13 cellular contexts compared by ENCODE assay signal in the genomic region with DNA sequence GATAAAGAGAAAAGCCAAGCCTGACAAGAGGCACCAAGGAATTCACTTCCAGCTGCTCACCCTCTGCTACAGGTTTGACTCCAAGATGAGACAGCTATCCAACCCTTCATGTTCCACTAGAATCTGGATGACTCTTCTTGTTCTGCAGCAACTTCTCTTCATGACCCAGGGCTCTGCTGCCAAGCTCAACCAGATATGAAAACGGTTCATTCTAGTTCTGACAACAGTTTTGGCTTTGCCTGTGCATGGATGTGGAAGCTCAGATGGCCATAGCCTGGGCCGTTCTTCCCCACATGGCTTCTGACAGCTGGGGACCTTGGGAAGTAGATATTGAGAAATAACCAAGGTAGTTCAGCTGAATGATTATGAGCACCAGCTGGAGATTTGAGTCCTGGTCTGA. TPM values are rescaled to one million over a fixed set of nuclear protein-coding genes. Genes with fewer than 3 reads are reported as not detected.
A peak's percentile ranks its signal among the peaks of the same experiment; 100 is the strongest.
DNase-seq lines count a peak whose midpoint lies in the region; TF ChIP-seq lines count a peak whose summit lies in the region.
"Had no signal": no experiment of that assay in that cellular context is flagged by ENCODE, and none has a peak within 500 bp of the region (broad histone marks: within the 10 kb centered on the region; RNA-seq: fewer than 3 reads in every experiment).

No MANE protein-coding gene starts in this region.

- H3K9me3 Mint-ChIP-seq in activated naive CD4-positive, alpha-beta T cell treated with anti-CD3 and anti-CD28 coated beads, Interleukin-2, amount 50 U/mL, for 24 hours = no peaks in the 10 kb centered on the region

- H3K4me1 Mint-ChIP-seq in activated naive CD4-positive, alpha-beta T cell treated with anti-CD3 and anti-CD28 coated beads, Interleukin-2, amount 50 U/mL, for 24 hours = peaks cover 56% of the 10 kb centered on the region

- TF ChIP-seq CTCF in transverse colon (IDR thresholded peaks at IDR 0.05) = no peak

- H3K9me3 ChIP-seq in muscle layer of duodenum (ENCODE audit: control insufficient read depth in 1 of 2, low read length in 2 of 2) (no peaks in the 10 kb centered on the region), transverse colon (no peaks in the 10 kb centered on the region), MG63 (no peaks in the 10 kb centered on the region)

- H3K27me3 ChIP-seq in muscle layer of duodenum (ENCODE audit: low read depth, low read length) = no peaks in the 10 kb centered on the region
- H3K27me3 ChIP-seq in transverse colon = no peaks in the 10 kb centered on the region
- no peaks in the 10 kb centered on the region for H3K27me3 ChIP-seq in MG63
- H3K27me3 ChIP-seq: cardiac muscle cell had no signal

- H3K36me3 ChIP-seq in muscle layer of duodenum (ENCODE audit: control insufficient read depth in 1 of 2, insufficient read depth in 2 of 2, low read length in 2 of 2) = peaks cover 39 to 41% of the 10 kb centered on the region in 2 donors
- H3K36me3 ChIP-seq in transverse colon = peaks cover 0 to 26% (median 8%) of the 10 kb centered on the region in 4 donors
- H3K36me3 ChIP-seq in MG63 = peaks cover 77% of the 10 kb centered on the region

- H3K36me3 Mint-ChIP-seq in activated naive CD4-positive, alpha-beta T cell treated with anti-CD3 and anti-CD28 coated beads, Interleukin-2, amount 50 U/mL, for 24 hours = peaks cover 9% of the 10 kb centered on the region

- in situ Hi-C loops in transverse colon (cut with MboI; ENCODE audit: low pct_ligation_motif_present in 1 of 4, low pct_unique_long_range_greater_than_20kb in 1 of 4, low sequenced_read_pairs in 3 of 4) = no loop called here

- no peaks in the 10 kb centered on the region for H3K27me3 Mint-ChIP-seq in activated naive CD4-positive, alpha-beta T cell treated with anti-CD3 and anti-CD28 coated beads, Interleukin-2, amount 50 U/mL, for 24 hours

- peak overlapping the region; percentile 97 for H3K27ac ChIP-seq in cingulate gyrus (ENCODE audit: low read depth, low read length)
- H3K27ac ChIP-seq in muscle layer of duodenum (ENCODE audit: low read length) = peak overlapping the region; percentile 41
- H3K27ac ChIP-seq in transverse colon = peak overlapping the region; percentile 70 to 82 (median 78)
- H3K27ac ChIP-seq: cardiac muscle cell had no signal

- H3K4me3 Mint-ChIP-seq in activated naive CD4-positive, alpha-beta T cell treated with anti-CD3 and anti-CD28 coated beads, Interleukin-2, amount 50 U/mL, for 24 hours = no peak overlapping the region

- WGBS in transverse colon (ENCODE audit: low coverage in 1 of 2), 2 donors = 50% methylated on average over 2 of the region's 2 CpGs; no CpG with 5 or more reads in 1 of the 2 donors

- peaks cover 33 to 49% of the 10 kb centered on the region in 2 donors for H3K4me1 ChIP-seq in muscle layer of duodenum (ENCODE audit: control insufficient read depth in 1 of 2, insufficient read depth in 2 of 2, low read length in 2 of 2)
- peaks cover 7 to 48% (median 36%) of the 10 kb centered on the region in 4 donors for H3K4me1 ChIP-seq in transverse colon

- no peak for TF ChIP-seq EP300 in transverse colon (IDR thresholded peaks at IDR 0.05; ENCODE audit: low read depth)

- H3K4me3 ChIP-seq in muscle layer of duodenum (ENCODE audit: low read depth in 1 of 2, low read length in 2 of 2) (no peak overlapping the region), transverse colon (no peak overlapping the region), MG63 (no peak overlapping the region)
- H3K4me3 ChIP-seq: cardiac muscle cell had no signal

- TF ChIP-seq POLR2A in transverse colon (IDR thresholded peaks at IDR 0.05) = no peak

- intact Hi-C loops in transverse colon (cut with DNase I; ENCODE audit: low total_unique reads) = no loop called here

- peak overlapping the region; percentile 17 for H3K27ac Mint-ChIP-seq in activated naive CD4-positive, alpha-beta T cell treated with anti-CD3 and anti-CD28 coated beads, Interleukin-2, amount 50 U/mL, for 24 hours

- no peak for DNase-seq in activated naive CD4-positive, alpha-beta T cell (lab: John Stamatoyannopoulos, UW)
- DNase-seq in transverse colon (no peak), mesenteric fat pad (ENCODE audit: low spot score) (no peak), MG63 (no peak), T-helper 9 cell (no peak)
- DNase-seq: activated CD8-positive, alpha-beta memory T cell treated with anti-CD3 and anti-CD28 coated beads, Interleukin-2, amount 50 U/mL, for 48 hours; DMS79 treated with DMSO at 0.1 percent for 48 hours; KBM-7; stimulated activated CD4-positive, alpha-beta T cell treated with anti-CD3 and anti-CD28 coated beads, Interleukin-4, amount 100 ng/mL, for 24 hours had no signal

RNA-seq across cellular contexts. Expression of gene PI4KB, which starts 13.7 kb away (rescaled TPM):
- total RNA-seq in transverse colon (10 to 100 TPM; 68.0 to 95.9 (median 79.8) TPM), mesenteric fat pad (84.4 TPM)
- 42.2 and 44.2 TPM in 2 replicates for total RNA-seq in MG63 (2014; rRNA removed; shearing (Covaris generic); ENCODE audit: low replicate concordance)

RNA-seq across cellular contexts. Expression of gene ZNF687, which starts 31.4 kb away (rescaled TPM):
- 10 to 100 TPM; 24.5 to 41.9 (median 31.5) TPM for total RNA-seq in transverse colon
- total RNA-seq in mesenteric fat pad = 16.2 TPM
- 14.9 and 22.9 TPM in 2 replicates for total RNA-seq in MG63 (2014; rRNA removed; shearing (Covaris generic); ENCODE audit: low replicate concordance)

RNA-seq across cellular contexts. Expression of gene RFX5, which starts 33.6 kb away (rescaled TPM):
- total RNA-seq in transverse colon = 10 to 100 TPM; 17.7 to 61.0 (median 35.4) TPM
- total RNA-seq in mesenteric fat pad = 29.2 TPM
- total RNA-seq in MG63 (2014; rRNA removed; shearing (Covaris generic); ENCODE audit: low replicate concordance) = 39.5 and 61.6 TPM in 2 replicates

RNA-seq across cellular contexts. Expression of gene PSMD4, which starts 59.0 kb away (rescaled TPM):
- total RNA-seq in transverse colon (100 to 1,000 TPM in 1 of 4 donors, 10 to 100 TPM in 3; 41.9 to 111 (median 79.5) TPM), mesenteric fat pad (142 TPM)
- total RNA-seq in MG63 (2014; rRNA removed; shearing (Covaris generic); ENCODE audit: low replicate concordance) = 225 and 311 TPM in 2 replicates

RNA-seq across cellular contexts. Expression of gene SELENBP1, which starts 59.0 kb away (rescaled TPM):
- total RNA-seq in transverse colon (1,000 to 10,000 TPM; 1,079 to 3,856 (median 3,214) TPM), mesenteric fat pad (63.0 TPM)
- 6.0 and 10.2 TPM in 2 replicates for total RNA-seq in MG63 (2014; rRNA removed; shearing (Covaris generic); ENCODE audit: low replicate concordance)

Comparison
In these comparisons a context has a peak if more than half of its experiments do, and no peak if none do; other contexts are left out.
1. H3K27ac ChIP-seq: peak in every context shown above with its lines; median percentile 97 in cingulate gyrus; 78 in transverse colon; 41 in muscle layer of duodenum.